In genomic region chr2:154700142-154700541, GRCh38 we compare ENCODE assay signal across 15 cellular contexts.
DNase-seq lines count a peak whose midpoint lies in the region; ATAC-seq and FAIRE-seq lines count a peak whose summit lies in the region.
"Had no signal": no experiment of that assay in that cellular context is flagged by ENCODE, and none has a peak within 500 bp of the region (broad histone marks: within the 10 kb centered on the region; RNA-seq: fewer than 3 reads in every experiment).

No MANE protein-coding gene starts in this region.

- no peak for ATAC-seq in HG03175 (IDR thresholded peaks at IDR 0.05; ENCODE audit: unreplicated experiment)
- ATAC-seq: effector memory CD8-positive, alpha-beta T cell; sciatic nerve; T-helper 17 cell had no signal

- DNase-seq in COLO668 (lab: John Stamatoyannopoulos, UW; ENCODE audit: unreplicated experiment): peak; percentile 9
- peak; percentile 23 for DNase-seq in HuH-7 (ENCODE audit: low spot score)
- peak; percentile 12 for DNase-seq in NCI-H774 (lab: John Stamatoyannopoulos, UW)
- no peak for DNase-seq in NCI-H345 (lab: John Stamatoyannopoulos, UW)
- no peak for DNase-seq in HPDE6-E6E7 (ENCODE audit: extremely low spot score)
- DNase-seq: activated B cell treated with CpG ODN at 0.5 μM for 24 hours; effector memory CD8-positive, alpha-beta T cell; hippocampal formation; IMR-90; kidney glomerular epithelial cell; SIG-M5; T-helper 17 cell had no signal

- peak; percentile 76 for FAIRE-seq in islet of Langerhans (lab: Jason Lieb, UNC)

Comparison
In these comparisons a context has a peak if more than half of its experiments do, and no peak if none do; other contexts are left out.
1. DNase-seq: peak in COLO668 (single experiment), HuH-7 (single experiment) and NCI-H774 (single experiment); none in NCI-H345 (single experiment) and HPDE6-E6E7 (single experiment).